Comparison of ENCODE assay signal across 1 cellular context in genomic region chr16:67191410-67191994, GRCh38.
TF ChIP-seq lines count a peak whose summit lies in the region.

No MANE protein-coding gene starts in this region.

TF ChIP-seq in IMR-90, 13 proteins besides CTCF, POLR2A, EP300 and RAD21 (continued from another document):
- no peak for TF ChIP-seq RFX5 (IDR thresholded peaks at IDR 0.05; ENCODE audit: low read depth, low read length)
- no peak for TF ChIP-seq BHLHE40 (IDR thresholded peaks at IDR 0.05; ENCODE audit: low read depth, low read length)
- TF ChIP-seq MXI1 (IDR thresholded peaks at IDR 0.05; ENCODE audit: borderline replicate concordance, low read depth, low read length), result no peak
- no peak for TF ChIP-seq NFE2L2 (IDR thresholded peaks at IDR 0.05; ENCODE audit: low read depth, low read length)
- no peak for TF ChIP-seq FOS (IDR thresholded peaks at IDR 0.05; ENCODE audit: low read depth, low read length)
- no peak for TF ChIP-seq CHD1 (IDR thresholded peaks at IDR 0.05; ENCODE audit: low read depth, low read length)
- no peak for TF ChIP-seq MAZ (IDR thresholded peaks at IDR 0.05; ENCODE audit: borderline replicate concordance, low read depth, low read length)
- no peak for TF ChIP-seq MAFK (IDR thresholded peaks at IDR 0.05; ENCODE audit: low read depth, low read length)
- no peak for TF ChIP-seq CEBPB (IDR thresholded peaks at IDR 0.05; ENCODE audit: low read depth, low read length)
TF ChIP-seq in IMR-90: peak in this region for 0.
